ENCODE assay signal across 8 cellular contexts in the genomic region with DNA sequence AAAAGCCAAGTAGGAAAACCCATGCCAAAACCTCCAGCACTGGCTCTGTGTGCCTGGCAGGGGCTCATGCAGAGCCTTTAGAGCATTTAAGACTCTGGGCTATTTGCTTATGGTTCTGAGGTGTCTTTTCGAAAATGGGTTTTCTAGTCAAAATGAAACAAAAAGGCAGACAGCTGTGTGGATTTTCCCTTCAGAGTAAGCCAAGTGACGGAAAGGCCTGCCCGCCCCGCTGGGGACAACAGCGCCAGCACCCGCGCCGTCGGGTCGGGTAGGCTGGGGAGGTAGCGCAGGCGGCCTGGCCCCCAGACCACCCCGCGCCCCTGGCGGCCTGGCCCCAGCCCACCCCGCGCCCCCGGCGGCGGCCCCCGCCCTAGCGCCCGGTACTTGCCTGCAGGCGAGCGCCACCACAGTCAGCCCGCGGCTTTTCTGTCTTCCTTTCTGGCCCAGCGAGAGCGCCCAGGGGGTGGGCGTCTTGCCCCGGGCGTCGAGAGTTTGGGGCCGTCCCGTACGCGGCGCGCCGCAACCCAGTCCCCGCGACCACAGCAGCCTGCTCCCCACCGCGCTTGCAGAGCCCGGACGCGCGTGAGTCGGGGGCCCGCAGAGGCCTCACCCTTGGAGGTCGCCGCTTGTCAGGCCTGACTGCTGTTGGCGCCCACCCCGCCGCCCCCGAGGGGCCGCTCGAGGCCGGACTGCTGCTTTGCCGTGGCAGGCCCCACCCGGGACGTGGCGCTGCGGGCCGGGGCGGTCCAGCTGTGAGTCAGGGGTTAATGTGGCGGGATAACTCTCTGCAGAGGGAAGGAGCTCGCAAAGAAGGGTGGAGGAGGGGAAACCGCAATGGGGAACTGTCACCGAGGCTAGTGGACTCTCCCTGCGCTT. TPM values are rescaled to one million over a fixed set of nuclear protein-coding genes. Genes with fewer than 3 reads are reported as not detected.
DNase-seq lines count a peak whose midpoint lies in the region; ATAC-seq and TF ChIP-seq lines count a peak whose summit lies in the region.

A gene with protein sequence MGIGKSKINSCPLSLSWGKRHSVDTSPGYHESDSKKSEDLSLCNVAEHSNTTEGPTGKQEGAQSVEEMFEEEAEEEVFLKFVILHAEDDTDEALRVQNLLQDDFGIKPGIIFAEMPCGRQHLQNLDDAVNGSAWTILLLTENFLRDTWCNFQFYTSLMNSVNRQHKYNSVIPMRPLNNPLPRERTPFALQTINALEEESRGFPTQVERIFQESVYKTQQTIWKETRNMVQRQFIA (minus strand): TSS at position 771 of the 876 bp plus-strand sequence. CDS start 21,223 bp downstream, outside the sequence.

- peak within 1 kb of the TSS; percentile 31 for H3K14ac ChIP-seq in neuronal stem cell (ENCODE audit: low read length)

- H3K79me1 ChIP-seq in neuronal stem cell (ENCODE audit: low read depth, low read length) = peaks cover 5% of the 10 kb centered on the region

- peak within 1 kb of the TSS; percentile 78 for H3K4me2 ChIP-seq in neuronal stem cell (ENCODE audit: insufficient read depth, low read length, poor library complexity, severe bottlenecking)

- H3K27me3 ChIP-seq in neuronal stem cell (ENCODE audit: control insufficient read depth in 3 of 3, insufficient read depth in 3 of 3, low read depth in 1 of 3, low read length in 3 of 3) = no peaks in the 10 kb centered on the region

- H3K4me1 ChIP-seq in neuronal stem cell (ENCODE audit: control insufficient read depth in 2 of 2, insufficient read depth in 1 of 2, low read depth in 1 of 2, low read length in 2 of 2) = peaks cover 0 to 7% of the 10 kb centered on the region in 2 donors

- peak within 1 kb of the TSS; percentile 63 to 79 for H3K4me3 ChIP-seq in foreskin fibroblast (ENCODE audit: low read depth in 1 of 2, low read length in 2 of 2)
- H3K4me3 ChIP-seq in neuronal stem cell (ENCODE audit: low read length in 2 of 2) = peak within 1 kb of the TSS in 1 of 2 donors; percentile 75

- H4K91ac ChIP-seq in neuronal stem cell (ENCODE audit: low read depth, low read length, poor library complexity) = no peak within 1 kb of the TSS

- peaks cover 3 to 19% of the 10 kb centered on the region in 2 donors for H3K36me3 ChIP-seq in neuronal stem cell (replicated peaks in 1 of 2; ENCODE audit: control insufficient read depth in 2 of 2, insufficient read depth in 2 of 2, low read length in 2 of 2)

- no peak within 1 kb of the TSS for H4K8ac ChIP-seq in neuronal stem cell (ENCODE audit: low read depth, low read length)

- H2BK5ac ChIP-seq in neuronal stem cell (ENCODE audit: low read length) = no peak within 1 kb of the TSS

- peak within 1 kb of the TSS; percentile 67 for H2BK120ac ChIP-seq in neuronal stem cell (ENCODE audit: low read depth, low read length)

- H3K4ac ChIP-seq in neuronal stem cell (ENCODE audit: low read length) = no peak within 1 kb of the TSS

- H2BK12ac ChIP-seq in neuronal stem cell (ENCODE audit: low read length) = peak within 1 kb of the TSS; percentile 95

- H3K9me3 ChIP-seq in neuronal stem cell (replicated peaks in 1 of 2; ENCODE audit: control insufficient read depth in 2 of 2, insufficient read depth in 1 of 2, low read depth in 1 of 2, low read length in 2 of 2) = peaks cover 0 to 8% of the 10 kb centered on the region in 2 donors

- H2AK5ac ChIP-seq in neuronal stem cell (ENCODE audit: low read depth, low read length) = no peak within 1 kb of the TSS

- DNase-seq in NCI-H2227 (lab: John Stamatoyannopoulos, UW; ENCODE audit: unreplicated experiment) = peak; percentile 20
- DNase-seq in NCI-H2227 treated with DMSO at 0.1 percent for 48 hours (lab: John Stamatoyannopoulos, UW) = no peak
- DNase-seq in NOMO-1 treated with DMSO at 0.1 percent for 48 hours (lab: John Stamatoyannopoulos, UW; ENCODE audit: unreplicated experiment) = peak; percentile 74
- DNase-seq in activated T-helper 9 cell treated with anti-CD3 and anti-CD28 coated beads, Interleukin-2, amount 50 U/mL, for 16 hours (ENCODE audit: low read depth) = peak; percentile 47
- DNase-seq in foreskin fibroblast = peak; percentile 78 to 88
- peak; percentile 47 for DNase-seq in neuronal stem cell (ENCODE audit: low spot score)

- ATAC-seq in HG02852 (IDR thresholded peaks at IDR 0.05; ENCODE audit: unreplicated experiment) = peak; percentile 76

- H3K9ac ChIP-seq in neuronal stem cell (ENCODE audit: low read depth, low read length, poor library complexity) = peak within 1 kb of the TSS; percentile 83

- peak within 1 kb of the TSS; percentile 87 for H3K23ac ChIP-seq in neuronal stem cell (ENCODE audit: low read depth, low read length, poor library complexity)

- no CpG with 5 or more reads among the region's 71 CpGs for WGBS in neuronal stem cell (ENCODE audit: extremely low coverage in 2 of 2, insufficient read length in 2 of 2, insufficient replicate concordance in 1 of 2), 2 donors

- H2AFZ ChIP-seq in neuronal stem cell (ENCODE audit: low read length) = no peak within 1 kb of the TSS

- H3K18ac ChIP-seq in neuronal stem cell (ENCODE audit: low read length) = peak within 1 kb of the TSS; percentile 98

- peak within 1 kb of the TSS; percentile 95 for H2BK15ac ChIP-seq in neuronal stem cell (ENCODE audit: low read length)

- no peak for TF ChIP-seq CTCF in foreskin fibroblast (IDR thresholded peaks at IDR 0.05; ENCODE audit: low read depth, low read length)

- H3K27ac ChIP-seq in neuronal stem cell (replicated peaks; ENCODE audit: low read length) (peak within 1 kb of the TSS; percentile 56), temporal lobe (ENCODE audit: low read depth, low read length) (peak within 1 kb of the TSS; percentile 83)

RNA-seq across cellular contexts. Expression of the gene that starts here (rescaled TPM):
- 0.36 TPM for polyA plus RNA-seq in neuronal stem cell (2013, experiment 1 of 2)
- 0.39 TPM for polyA plus RNA-seq in neuronal stem cell (2013, experiment 2 of 2)
- total RNA-seq in temporal lobe = 0.49 TPM
